Comparison of ENCODE assay signal across 1 cellular context in the genomic region with DNA sequence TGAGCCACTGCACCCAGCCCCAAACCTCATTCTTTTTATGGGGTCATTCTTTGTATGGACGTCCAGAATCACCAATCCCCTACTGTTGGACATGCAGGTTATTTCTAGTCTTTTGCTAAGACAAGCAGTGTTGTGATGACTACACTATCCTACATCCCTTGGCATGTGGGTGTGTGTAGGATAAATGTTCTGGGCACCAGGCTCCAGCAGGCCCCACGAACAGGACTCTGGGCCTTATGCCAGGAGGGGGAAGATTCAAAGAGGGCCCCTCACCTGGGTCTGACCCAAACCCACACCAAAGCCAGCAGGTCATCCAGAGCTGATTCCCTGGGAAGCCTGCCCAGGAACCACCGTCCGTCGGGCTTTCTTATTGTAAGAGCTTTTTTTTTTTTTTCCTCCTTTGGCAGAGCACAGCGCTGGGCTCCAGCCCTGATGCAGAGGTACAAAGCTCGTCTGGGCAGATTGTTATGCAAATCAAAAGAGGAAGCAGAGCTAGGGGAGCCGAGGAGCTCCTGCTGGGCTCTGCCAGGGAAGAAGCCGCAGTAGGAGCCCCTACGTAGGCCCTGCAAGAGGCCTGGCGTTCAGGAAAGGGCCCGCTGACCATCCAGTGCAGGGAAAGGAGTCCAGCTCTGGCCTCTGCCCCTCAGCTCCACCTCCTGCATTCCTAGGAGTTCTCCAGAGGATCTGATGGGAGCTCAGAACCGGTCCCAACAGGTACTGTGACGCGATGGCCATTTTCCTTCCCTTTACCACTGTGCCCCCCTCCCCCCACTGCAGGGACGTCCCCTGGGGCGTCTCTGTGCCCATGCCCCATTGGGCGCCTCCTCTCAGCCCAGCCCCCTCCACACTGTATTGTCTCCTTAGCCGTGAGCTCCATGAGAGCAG.
TF ChIP-seq lines count a peak whose summit lies in the region.

No MANE protein-coding gene starts in this region.

TF ChIP-seq in GM12878, 131 proteins besides CTCF, POLR2A, EP300 and RAD21 (continued from another document):
- no peak for TF ChIP-seq NFXL1 (IDR thresholded peaks at IDR 0.05; ENCODE audit: borderline replicate concordance)
